ENCODE assay signal across 8 cellular contexts in the genomic region with DNA sequence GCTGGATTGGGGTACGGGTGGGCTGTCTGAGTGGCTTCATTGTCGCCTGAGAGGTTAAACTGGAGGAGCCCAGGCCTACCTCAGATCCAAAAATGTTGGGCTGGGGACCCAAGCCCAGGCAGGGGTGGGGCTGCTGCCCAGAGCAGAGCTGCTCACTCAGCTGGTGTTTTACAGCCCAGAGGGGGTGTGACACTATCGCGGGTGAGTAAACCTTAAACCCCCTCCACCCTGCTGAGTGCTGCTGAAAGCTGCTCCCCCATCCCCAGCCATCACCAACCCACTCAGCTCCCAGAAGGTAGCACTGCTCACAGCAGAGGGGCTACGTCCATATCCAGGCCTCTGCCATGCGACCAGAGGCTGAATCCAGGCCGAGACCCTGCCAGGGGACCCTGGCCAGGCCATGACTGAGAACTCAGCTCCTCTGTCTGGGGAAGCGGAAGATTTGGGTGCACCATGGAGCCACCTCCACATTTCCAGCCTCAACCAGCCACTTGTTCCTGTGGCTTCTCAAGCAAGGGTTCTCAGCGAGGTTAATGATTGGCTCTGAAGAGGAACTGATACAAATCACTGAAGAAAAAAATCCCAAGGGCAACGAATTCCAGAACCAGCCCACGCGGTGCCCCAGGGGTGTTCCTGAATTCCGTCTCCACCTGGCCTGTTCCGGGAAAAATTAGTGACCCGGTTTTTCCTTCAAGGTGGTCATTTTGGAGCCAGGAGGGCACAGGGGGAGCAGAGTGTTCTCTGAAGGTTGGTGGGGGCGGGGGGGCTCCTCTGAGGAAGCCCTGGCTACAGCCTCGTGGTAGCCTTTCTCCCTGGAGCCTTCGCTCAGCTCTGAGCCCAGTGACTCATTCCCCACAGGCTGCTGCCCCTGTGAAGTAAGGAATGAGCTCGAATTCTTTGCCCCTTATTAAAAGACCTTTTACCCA. TPM values are rescaled to one million over a fixed set of nuclear protein-coding genes. Genes with fewer than 3 reads are reported as not detected.
DNase-seq lines count a peak whose midpoint lies in the region; ATAC-seq and TF ChIP-seq lines count a peak whose summit lies in the region.

No MANE protein-coding gene starts in this region.

- H3K27me3 ChIP-seq in CD4-positive, alpha-beta T cell (ENCODE audit: control insufficient read depth, insufficient read depth, low read length), result no peaks in the 10 kb centered on the region
- H3K27me3 ChIP-seq in heart right ventricle, result no peaks in the 10 kb centered on the region

- CTCF ChIA-PET in CD4-positive, alpha-beta T cell (lab: Charles Lee), result interaction anchor here (1.2 kb wide), 1 partner anchor 117 kb away, joined by 3 read pairs; no protein-coding TSS in a partner anchor

- H3K27me3 Mint-ChIP-seq in CD4-positive, alpha-beta T cell, result no peaks in the 10 kb centered on the region
- H3K27me3 Mint-ChIP-seq in T-helper 17 cell, result no peaks in the 10 kb centered on the region
- H3K27me3 Mint-ChIP-seq in stimulated activated naive B cell treated with anti-CD40 and anti-IgM and Interleukin-4, amounts not matched to agents 10 μg/mL and 1 μg/mL and 100 μg/mL, for 72 hours, result peaks cover 9 to 11% of the 10 kb centered on the region in 2 donors

- no peaks in the 10 kb centered on the region for H3K9me3 ChIP-seq in CD4-positive, alpha-beta T cell (ENCODE audit: control insufficient read depth, low read length)
- H3K9me3 ChIP-seq in T-helper 17 cell (ENCODE audit: control insufficient read depth, low read length, poor library complexity, severe bottlenecking) (no peaks in the 10 kb centered on the region), heart right ventricle (no peaks in the 10 kb centered on the region)

- no peak for TF ChIP-seq CTCF in CD4-positive, alpha-beta T cell (IDR thresholded peaks at IDR 0.05)
- TF ChIP-seq CTCF in heart right ventricle (IDR thresholded peaks at IDR 0.05), result no peak

- peaks cover 11% of the 10 kb centered on the region for H3K4me1 Mint-ChIP-seq in CD4-positive, alpha-beta T cell (ENCODE audit: low read depth)
- peaks cover 16% of the 10 kb centered on the region for H3K4me1 Mint-ChIP-seq in T-helper 17 cell
- peaks cover 20 to 35% of the 10 kb centered on the region in 2 donors for H3K4me1 Mint-ChIP-seq in stimulated activated naive B cell treated with anti-CD40 and anti-IgM and Interleukin-4, amounts not matched to agents 10 μg/mL and 1 μg/mL and 100 μg/mL, for 72 hours

- WGBS in heart right ventricle, 2 donors, result 72 to 73% methylated on average over 19 of the region's 19 CpGs

- H3K27ac ChIP-seq in CD4-positive, alpha-beta T cell (ENCODE audit: low read depth, low read length), result no peak overlapping the region
- H3K27ac ChIP-seq in heart right ventricle, result peak overlapping the region; percentile 70 to 90 (median 88)

- no peak for ATAC-seq in CD4-positive, alpha-beta T cell (ENCODE audit: poor library complexity)
- ATAC-seq in GM19467 (IDR thresholded peaks at IDR 0.05; ENCODE audit: unreplicated experiment) (peak; percentile 45), T-helper 17 cell (peak; percentile 16), heart right ventricle (peak in 7 of 8 donors; percentile 5 to 25 (median 19)), HG03571 (IDR thresholded peaks at IDR 0.05; ENCODE audit: unreplicated experiment) (no peak), GM18519 (IDR thresholded peaks at IDR 0.05; ENCODE audit: low FRiP score, unreplicated experiment) (no peak), GM18873 (IDR thresholded peaks at IDR 0.05; ENCODE audit: low FRiP score, unreplicated experiment) (no peak)
- peak; percentile 68 to 73 for ATAC-seq in stimulated activated naive B cell treated with anti-CD40 and anti-IgM and Interleukin-4, amounts not matched to agents 10 μg/mL and 1 μg/mL and 100 μg/mL, for 72 hours (replicated peaks)

- H3K27ac Mint-ChIP-seq in CD4-positive, alpha-beta T cell, result peak overlapping the region; percentile 68
- peak overlapping the region; percentile 75 for H3K27ac Mint-ChIP-seq in T-helper 17 cell
- H3K27ac Mint-ChIP-seq in stimulated activated naive B cell treated with anti-CD40 and anti-IgM and Interleukin-4, amounts not matched to agents 10 μg/mL and 1 μg/mL and 100 μg/mL, for 72 hours, result peak overlapping the region; percentile 88

- POLR2A ChIA-PET in CD4-positive, alpha-beta T cell (lab: Charles Lee), result interaction anchor here (0.9 to 2.3 kb wide), 5 partner anchors 9 to 211 kb away, joined by 3 to 18 read pairs (median 4); partner anchors contain the start of genes SLC16A5, SLC25A19 and SUMO2

- H3K9me3 Mint-ChIP-seq in CD4-positive, alpha-beta T cell, result no peaks in the 10 kb centered on the region
- H3K9me3 Mint-ChIP-seq in stimulated activated naive B cell treated with anti-CD40 and anti-IgM and Interleukin-4, amounts not matched to agents 10 μg/mL and 1 μg/mL and 100 μg/mL, for 72 hours, result no peaks in the 10 kb centered on the region

- H3K4me3 ChIP-seq in heart right ventricle, result peak overlapping the region in 9 of 10 donors; percentile 24 to 57 (median 53)

- no peaks in the 10 kb centered on the region for H3K36me3 Mint-ChIP-seq in CD4-positive, alpha-beta T cell (ENCODE audit: low read depth)
- H3K36me3 Mint-ChIP-seq in T-helper 17 cell (ENCODE audit: low read depth), result no peaks in the 10 kb centered on the region
- no peaks in the 10 kb centered on the region for H3K36me3 Mint-ChIP-seq in stimulated activated naive B cell treated with anti-CD40 and anti-IgM and Interleukin-4, amounts not matched to agents 10 μg/mL and 1 μg/mL and 100 μg/mL, for 72 hours

- intact Hi-C loops in CD4-positive, alpha-beta T cell (cut with DNase I, micrococcal nuclease), result loop anchor here in 1 of 2 experiments (5.0 kb wide), 1 partner anchor 41 kb away; no protein-coding TSS in a partner anchor
- intact Hi-C loops in heart right ventricle (cut with DNase I), result loop anchor here in 1 of 10 donors (5.0 kb wide), 1 partner anchor 34 kb away; no protein-coding TSS in a partner anchor

- H3K36me3 ChIP-seq in heart right ventricle, result no peaks in the 10 kb centered on the region

- H3K4me3 Mint-ChIP-seq in CD4-positive, alpha-beta T cell, result peak overlapping the region; percentile 56
- peak overlapping the region; percentile 80 for H3K4me3 Mint-ChIP-seq in T-helper 17 cell
- peak overlapping the region; percentile 32 to 83 for H3K4me3 Mint-ChIP-seq in stimulated activated naive B cell treated with anti-CD40 and anti-IgM and Interleukin-4, amounts not matched to agents 10 μg/mL and 1 μg/mL and 100 μg/mL, for 72 hours

- H3K4me1 ChIP-seq in heart right ventricle, result peaks cover 7 to 41% (median 28%) of the 10 kb centered on the region in 9 donors

- DNase-seq in CD4-positive, alpha-beta T cell, result no peak
- DNase-seq in T-helper 17 cell (no peak), heart right ventricle (no peak)
- peak; percentile 44 for DNase-seq in stimulated activated naive B cell treated with anti-CD40 and anti-IgM and Interleukin-4, amounts not matched to agents 10 μg/mL and 1 μg/mL and 100 μg/mL, for 72 hours

RNA-seq across cellular contexts. Expression of gene SLC16A5, which starts 9.4 kb away (rescaled TPM):
- total RNA-seq in CD4-positive, alpha-beta T cell, result 10 to 100 TPM in 1 of 2 experiments, 1 to 10 TPM in 1; 9.2 to 11.0 TPM
- total RNA-seq in T-helper 17 cell (10 to 100 TPM; 11.7 to 14.9 TPM), heart right ventricle (10 to 100 TPM in 8 of 10 donors, 1 to 10 TPM in 2; 7.5 to 17.4 (median 11.9) TPM)
- 10 to 100 TPM in 1 of 2 donors, 1 to 10 TPM in 1; 3.6 to 12.4 TPM for polyA plus RNA-seq in heart right ventricle

RNA-seq across cellular contexts. Expression of gene KCTD2, which starts 31.3 kb away (rescaled TPM):
- 10 to 100 TPM; 26.1 to 28.0 TPM for total RNA-seq in CD4-positive, alpha-beta T cell
- total RNA-seq in T-helper 17 cell (10 to 100 TPM; 20.4 to 27.7 TPM), heart right ventricle (10 to 100 TPM; 19.6 to 41.1 (median 29.6) TPM)
- 10 to 100 TPM; 11.8 to 19.2 TPM for polyA plus RNA-seq in heart right ventricle

RNA-seq across cellular contexts. Expression of gene ARMC7, which starts 31.4 kb away (rescaled TPM):
- 1 to 10 TPM; 4.1 to 4.8 TPM for total RNA-seq in CD4-positive, alpha-beta T cell
- total RNA-seq in T-helper 17 cell (1 to 10 TPM; 8.9 to 9.3 TPM), heart right ventricle (1 to 10 TPM; 4.7 to 7.9 (median 5.2) TPM)
- 1 to 10 TPM; 3.1 to 7.2 TPM for polyA plus RNA-seq in heart right ventricle

RNA-seq across cellular contexts. Expression of gene ATP5PD, which starts 31.6 kb away (rescaled TPM):
- total RNA-seq in CD4-positive, alpha-beta T cell, result 100 to 1,000 TPM in 1 of 2 experiments, 10 to 100 TPM in 1; 98.5 to 112 TPM
- total RNA-seq in T-helper 17 cell (100 to 1,000 TPM; 123 to 145 TPM), heart right ventricle (1,000 to 10,000 TPM in 1 of 10 donors, 100 to 1,000 TPM in 9; 678 to 1,003 (median 867) TPM)
- polyA plus RNA-seq in heart right ventricle, result 1,000 to 10,000 TPM in 1 of 2 donors, 100 to 1,000 TPM in 1; 870 to 2,296 TPM

RNA-seq across cellular contexts. Expression of gene NT5C, which starts 53.2 kb away (rescaled TPM):
- total RNA-seq in CD4-positive, alpha-beta T cell, result 10 to 100 TPM; 14.1 to 16.1 TPM
- total RNA-seq in T-helper 17 cell (10 to 100 TPM; 20.6 to 29.8 TPM), heart right ventricle (10 to 100 TPM; 17.1 to 33.3 (median 21.6) TPM)
- polyA plus RNA-seq in heart right ventricle, result 10 to 100 TPM; 50.0 to 71.7 TPM

Comparison
In these comparisons a context has a peak if more than half of its experiments do, and no peak if none do; other contexts are left out.
1. ATAC-seq: peak in GM19467 (single experiment), T-helper 17 cell (single experiment), heart right ventricle (7 of 8) and stimulated activated naive B cell treated with anti-CD40 and anti-IgM and Interleukin-4, amounts not matched to agents 10 μg/mL and 1 μg/mL and 100 μg/mL, for 72 hours (2 of 2); none in CD4-positive, alpha-beta T cell (single experiment), HG03571 (single experiment), GM18519 (single experiment) and GM18873 (single experiment).
2. Peak in every context shown above with its lines, with median percentiles within 50 percentile points of each other: H3K27ac Mint-ChIP-seq and H3K4me3 Mint-ChIP-seq.